In the genomic region with DNA sequence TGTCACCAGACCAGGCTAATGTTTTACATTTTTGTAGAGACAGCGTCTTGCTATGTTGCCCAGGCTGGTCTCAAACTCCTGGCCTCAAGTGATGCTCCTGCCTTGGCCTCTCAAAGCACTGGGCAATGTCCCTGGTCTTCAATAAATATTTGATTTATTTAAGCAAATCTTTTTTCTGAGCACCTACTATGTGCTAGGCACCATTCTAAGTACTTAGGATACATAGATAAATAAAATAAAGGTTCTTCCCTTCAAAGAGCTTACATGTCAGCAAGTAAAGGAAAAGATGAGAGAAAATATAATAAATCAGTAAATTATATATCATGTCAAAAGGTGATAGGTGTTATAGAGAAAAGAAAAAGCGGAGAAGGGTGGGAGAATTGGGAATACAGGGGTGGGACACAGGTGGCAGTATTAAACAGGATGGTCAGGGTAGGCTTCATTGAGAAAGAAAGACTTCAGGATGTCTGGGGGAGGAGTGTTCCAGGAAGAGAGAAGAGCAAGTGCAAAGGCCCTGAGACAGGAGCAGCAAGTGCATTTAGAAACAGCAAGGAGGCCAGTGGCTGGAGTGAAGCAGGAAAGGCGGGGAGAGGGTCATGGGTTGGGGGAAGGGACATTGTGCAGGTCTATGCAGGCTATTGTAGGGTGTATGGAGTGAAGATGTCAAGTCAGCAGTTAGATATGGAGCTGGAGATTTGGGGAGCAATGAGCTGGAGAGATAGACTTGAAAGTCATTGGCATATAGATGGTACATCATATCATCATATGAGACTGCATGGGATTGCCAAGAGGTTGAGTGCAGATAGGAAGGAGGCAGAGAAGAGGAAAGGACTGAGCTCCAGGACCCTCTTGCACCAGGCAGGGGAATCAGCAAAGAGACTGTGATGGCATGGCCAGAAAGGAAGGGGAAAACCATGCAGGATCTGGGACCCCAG, we compare ENCODE assay signal across 2 cellular contexts.
A peak's percentile ranks its signal among the peaks of the same experiment; 100 is the strongest.
TF ChIP-seq lines count a peak whose summit lies in the region.

No MANE protein-coding gene starts in this region.

TF ChIP-seq in A549, 52 proteins besides CTCF, POLR2A, EP300 and RAD21 (continues in another document):
- no peak for TF ChIP-seq NPAS2 (CRISPR knock-in tag; IDR thresholded peaks at IDR 0.05; ENCODE audit: borderline replicate concordance)
- no peak for TF ChIP-seq SMC3 (IDR thresholded peaks at IDR 0.05)
- no peak for TF ChIP-seq E2F6 (IDR thresholded peaks at IDR 0.05; ENCODE audit: borderline replicate concordance, low read depth)
- TF ChIP-seq KDM1A (IDR thresholded peaks at IDR 0.05; ENCODE audit: low read depth): peak; percentile 79; the same call in 1 of the 2 replicates
- TF ChIP-seq KDM5A (IDR thresholded peaks at IDR 0.05): no peak
- TF ChIP-seq TFCP2L1 (CRISPR knock-in tag; IDR thresholded peaks at IDR 0.05): peak; percentile 70; the same call in 1 of the 2 replicates
- TF ChIP-seq MYC (IDR thresholded peaks at IDR 0.05; ENCODE audit: borderline replicate concordance, low read length): no peak
- no peak for TF ChIP-seq RFX5 (IDR thresholded peaks at IDR 0.05)
- no peak for TF ChIP-seq NFE2L2 (conservative IDR thresholded peaks at IDR 0.05; ENCODE audit: low read length)
- TF ChIP-seq RCOR1 (IDR thresholded peaks at IDR 0.05; ENCODE audit: low read depth, low read length): no peak
- no peak for TF ChIP-seq PHF8 (IDR thresholded peaks at IDR 0.05; ENCODE audit: borderline replicate concordance, low read depth)
- no peak for TF ChIP-seq MAZ (IDR thresholded peaks at IDR 0.05; ENCODE audit: borderline replicate concordance, low read depth, low read length)
- no peak for TF ChIP-seq CBX8 (IDR thresholded peaks at IDR 0.05)
- no peak for TF ChIP-seq JUNB (IDR thresholded peaks at IDR 0.05)
- no peak for TF ChIP-seq NR3C1 (IDR thresholded peaks at IDR 0.05)
- TF ChIP-seq, protein P1, sequence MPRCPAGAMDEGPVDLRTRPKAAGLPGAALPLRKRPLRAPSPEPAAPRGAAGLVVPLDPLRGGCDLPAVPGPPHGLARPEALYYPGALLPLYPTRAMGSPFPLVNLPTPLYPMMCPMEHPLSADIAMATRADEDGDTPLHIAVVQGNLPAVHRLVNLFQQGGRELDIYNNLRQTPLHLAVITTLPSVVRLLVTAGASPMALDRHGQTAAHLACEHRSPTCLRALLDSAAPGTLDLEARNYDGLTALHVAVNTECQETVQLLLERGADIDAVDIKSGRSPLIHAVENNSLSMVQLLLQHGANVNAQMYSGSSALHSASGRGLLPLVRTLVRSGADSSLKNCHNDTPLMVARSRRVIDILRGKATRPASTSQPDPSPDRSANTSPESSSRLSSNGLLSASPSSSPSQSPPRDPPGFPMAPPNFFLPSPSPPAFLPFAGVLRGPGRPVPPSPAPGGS (IDR thresholded peaks at IDR 0.05): no peak
- no peak for TF ChIP-seq BHLHE40 (IDR thresholded peaks at IDR 0.05; ENCODE audit: low read depth, low read length)
- TF ChIP-seq ZC3H11A (IDR thresholded peaks at IDR 0.05): no peak
- TF ChIP-seq ZFP36 (IDR thresholded peaks at IDR 0.05; ENCODE audit: borderline replicate concordance, partially characterized antibody): no peak
- TF ChIP-seq HOXA7 (CRISPR knock-in tag; IDR thresholded peaks at IDR 0.05): peak; percentile 96
- TF ChIP-seq CBX2 (IDR thresholded peaks at IDR 0.05; ENCODE audit: borderline replicate concordance, low read depth): no peak
- TF ChIP-seq, protein P2, sequence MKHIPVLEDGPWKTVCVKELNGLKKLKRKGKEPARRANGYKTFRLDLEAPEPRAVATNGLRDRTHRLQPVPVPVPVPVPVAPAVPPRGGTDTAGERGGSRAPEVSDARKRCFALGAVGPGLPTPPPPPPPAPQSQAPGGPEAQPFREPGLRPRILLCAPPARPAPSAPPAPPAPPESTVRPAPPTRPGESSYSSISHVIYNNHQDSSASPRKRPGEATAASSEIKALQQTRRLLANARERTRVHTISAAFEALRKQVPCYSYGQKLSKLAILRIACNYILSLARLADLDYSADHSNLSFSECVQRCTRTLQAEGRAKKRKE (CRISPR knock-in tag; IDR thresholded peaks at IDR 0.05; ENCODE audit: low read depth): no peak
- TF ChIP-seq, protein P3, sequence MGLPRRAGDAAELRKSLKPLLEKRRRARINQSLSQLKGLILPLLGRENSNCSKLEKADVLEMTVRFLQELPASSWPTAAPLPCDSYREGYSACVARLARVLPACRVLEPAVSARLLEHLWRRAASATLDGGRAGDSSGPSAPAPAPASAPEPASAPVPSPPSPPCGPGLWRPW (IDR thresholded peaks at IDR 0.05): no peak
- TF ChIP-seq GATA3 (IDR thresholded peaks at IDR 0.05; ENCODE audit: borderline replicate concordance): no peak
- no peak for TF ChIP-seq USF2 (IDR thresholded peaks at IDR 0.05)
- peak; percentile 95 for TF ChIP-seq MAFK (IDR thresholded peaks at IDR 0.05; ENCODE audit: partially characterized antibody)
- TF ChIP-seq CEBPB (IDR thresholded peaks at IDR 0.05): no peak
- peak; percentile 91 for TF ChIP-seq HMGXB4 (CRISPR knock-in tag; IDR thresholded peaks at IDR 0.05; ENCODE audit: borderline replicate concordance)
- TF ChIP-seq MAX (IDR thresholded peaks at IDR 0.05): no peak
- no peak for TF ChIP-seq ZNF302 (CRISPR knock-in tag; IDR thresholded peaks at IDR 0.05)
- TF ChIP-seq TP53 (CRISPR knock-in tag; IDR thresholded peaks at IDR 0.05): peak; percentile 95
- no peak for TF ChIP-seq CHD4 (IDR thresholded peaks at IDR 0.05; ENCODE audit: borderline replicate concordance)
- TF ChIP-seq EHMT2 (IDR thresholded peaks at IDR 0.05; ENCODE audit: low read depth): no peak

TF ChIP-seq in IMR-90, 13 proteins besides CTCF, POLR2A, EP300 and RAD21:
- TF ChIP-seq BHLHE40 (IDR thresholded peaks at IDR 0.05; ENCODE audit: low read depth, low read length): no peak
- TF ChIP-seq CEBPB (IDR thresholded peaks at IDR 0.05; ENCODE audit: low read depth, low read length): no peak
- no peak for TF ChIP-seq FOS (IDR thresholded peaks at IDR 0.05; ENCODE audit: low read depth, low read length)
- peak; percentile 48 for TF ChIP-seq MAFK (IDR thresholded peaks at IDR 0.05; ENCODE audit: low read depth, low read length)
- TF ChIP-seq MAZ (IDR thresholded peaks at IDR 0.05; ENCODE audit: borderline replicate concordance, low read depth, low read length): no peak
- no peak for TF ChIP-seq SMC3 (IDR thresholded peaks at IDR 0.05; ENCODE audit: low read depth, low read length)
